Comparison of ENCODE assay signal across 1 cellular context in the genomic region with DNA sequence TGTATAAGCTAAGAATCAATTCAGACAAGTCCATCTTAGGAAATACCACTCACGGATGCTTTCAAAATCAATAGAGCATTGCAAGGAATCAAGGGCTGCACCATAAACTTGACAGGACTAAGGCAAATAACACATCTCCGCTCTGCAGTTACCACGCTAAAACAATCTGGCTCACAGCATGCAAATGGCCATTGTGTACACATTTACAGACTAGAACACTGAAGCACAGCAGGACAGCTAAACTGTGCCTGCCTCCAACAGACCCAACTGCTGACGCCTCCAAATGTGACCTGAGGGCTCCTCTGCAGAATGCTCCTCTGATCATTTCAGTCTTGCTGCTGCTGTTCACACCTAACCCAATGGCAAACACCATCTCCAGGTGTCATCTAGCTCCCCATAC.
TF ChIP-seq lines count a peak whose summit lies in the region.

No MANE protein-coding gene starts in this region.

TF ChIP-seq in HEK293, 187 proteins besides CTCF, POLR2A, EP300 and RAD21 (continued from another document):
- TF ChIP-seq, protein P1, sequence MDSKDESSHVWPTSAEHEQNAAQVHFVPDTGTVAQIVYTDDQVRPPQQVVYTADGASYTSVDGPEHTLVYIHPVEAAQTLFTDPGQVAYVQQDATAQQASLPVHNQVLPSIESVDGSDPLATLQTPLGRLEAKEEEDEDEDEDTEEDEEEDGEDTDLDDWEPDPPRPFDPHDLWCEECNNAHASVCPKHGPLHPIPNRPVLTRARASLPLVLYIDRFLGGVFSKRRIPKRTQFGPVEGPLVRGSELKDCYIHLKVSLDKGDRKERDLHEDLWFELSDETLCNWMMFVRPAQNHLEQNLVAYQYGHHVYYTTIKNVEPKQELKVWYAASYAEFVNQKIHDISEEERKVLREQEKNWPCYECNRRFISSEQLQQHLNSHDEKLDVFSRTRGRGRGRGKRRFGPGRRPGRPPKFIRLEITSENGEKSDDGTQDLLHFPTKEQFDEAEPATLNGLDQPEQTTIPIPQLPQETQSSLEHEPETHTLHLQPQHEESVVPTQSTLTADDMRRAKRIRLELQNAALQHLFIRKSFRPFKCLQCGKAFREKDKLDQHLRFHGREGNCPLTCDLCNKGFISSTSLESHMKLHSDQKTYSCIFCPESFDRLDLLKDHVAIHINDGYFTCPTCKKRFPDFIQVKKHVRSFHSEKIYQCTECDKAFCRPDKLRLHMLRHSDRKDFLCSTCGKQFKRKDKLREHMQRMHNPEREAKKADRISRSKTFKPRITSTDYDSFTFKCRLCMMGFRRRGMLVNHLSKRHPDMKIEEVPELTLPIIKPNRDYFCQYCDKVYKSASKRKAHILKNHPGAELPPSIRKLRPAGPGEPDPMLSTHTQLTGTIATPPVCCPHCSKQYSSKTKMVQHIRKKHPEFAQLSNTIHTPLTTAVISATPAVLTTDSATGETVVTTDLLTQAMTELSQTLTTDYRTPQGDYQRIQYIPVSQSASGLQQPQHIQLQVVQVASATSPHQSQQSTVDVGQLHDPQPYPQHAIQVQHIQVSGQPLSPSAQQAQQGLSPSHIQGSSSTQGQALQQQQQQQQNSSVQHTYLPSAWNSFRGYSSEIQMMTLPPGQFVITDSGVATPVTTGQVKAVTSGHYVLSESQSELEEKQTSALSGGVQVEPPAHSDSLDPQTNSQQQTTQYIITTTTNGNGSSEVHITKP (tag by site-specific recombination; IDR thresholded peaks at IDR 0.05): 0 out of 2 replicates have a peak, but pooled peaks have one; percentile 22
- TF ChIP-seq WT1 (tag by site-specific recombination; IDR thresholded peaks at IDR 0.05) (peak; percentile 62), ZNF138 (tag by site-specific recombination; IDR thresholded peaks at IDR 0.05; ENCODE audit: borderline replicate concordance) (no peak), ZNF37A (tag by site-specific recombination; IDR thresholded peaks at IDR 0.05) (no peak), KLF16 (tag by site-specific recombination; IDR thresholded peaks at IDR 0.05) (no peak), ZNF121 (tag by site-specific recombination; IDR thresholded peaks at IDR 0.05) (peak; percentile 56; the same call in 1 of the 2 replicates), ZNF843 (tag by site-specific recombination; IDR thresholded peaks at IDR 0.05) (peak; percentile 85), ZNF248 (tag by site-specific recombination; IDR thresholded peaks at IDR 0.05) (no peak), SCRT2 (tag by site-specific recombination; IDR thresholded peaks at IDR 0.05) (peak; percentile 97), ZNF600 (tag by site-specific recombination; IDR thresholded peaks at IDR 0.05) (peak; percentile 84), ZBTB8A (tag by site-specific recombination; IDR thresholded peaks at IDR 0.05) (peak; percentile 58), ZNF561 (tag by site-specific recombination; IDR thresholded peaks at IDR 0.05; ENCODE audit: borderline replicate concordance) (peak; percentile 30; the same call in 1 of the 2 replicates), ZNF610 (tag by site-specific recombination; IDR thresholded peaks at IDR 0.05; ENCODE audit: borderline replicate concordance) (peak; percentile 58; the same call in 1 of the 2 replicates), ZNF76 (tag by site-specific recombination; IDR thresholded peaks at IDR 0.05; ENCODE audit: borderline replicate concordance, low read depth) (no peak; the same call in 1 of the 2 replicates), ZEB2 (tag by site-specific recombination; IDR thresholded peaks at IDR 0.05) (peak; percentile 49; the same call in 1 of the 2 replicates), ZNF24 (tag by site-specific recombination; IDR thresholded peaks at IDR 0.05) (peak; percentile 41; the same call in 1 of the 2 replicates), ZFP3 (tag by site-specific recombination; IDR thresholded peaks at IDR 0.05; ENCODE audit: low read depth) (no peak), TRIM28 (IDR thresholded peaks at IDR 0.05; ENCODE audit: borderline replicate concordance, low read length) (peak; percentile 36; the same call in 1 of the 2 replicates), SCRT1 (tag by site-specific recombination; IDR thresholded peaks at IDR 0.05; ENCODE audit: borderline replicate concordance) (peak; percentile 97), ZIC2 (tag by site-specific recombination; IDR thresholded peaks at IDR 0.05) (peak; percentile 99), ZNF596 (tag by site-specific recombination; IDR thresholded peaks at IDR 0.05) (peak; percentile 65), INSM2 (tag by site-specific recombination; IDR thresholded peaks at IDR 0.05) (0 out of 2 replicates have a peak, but pooled peaks have one; percentile 27)
- TF ChIP-seq, protein P2, sequence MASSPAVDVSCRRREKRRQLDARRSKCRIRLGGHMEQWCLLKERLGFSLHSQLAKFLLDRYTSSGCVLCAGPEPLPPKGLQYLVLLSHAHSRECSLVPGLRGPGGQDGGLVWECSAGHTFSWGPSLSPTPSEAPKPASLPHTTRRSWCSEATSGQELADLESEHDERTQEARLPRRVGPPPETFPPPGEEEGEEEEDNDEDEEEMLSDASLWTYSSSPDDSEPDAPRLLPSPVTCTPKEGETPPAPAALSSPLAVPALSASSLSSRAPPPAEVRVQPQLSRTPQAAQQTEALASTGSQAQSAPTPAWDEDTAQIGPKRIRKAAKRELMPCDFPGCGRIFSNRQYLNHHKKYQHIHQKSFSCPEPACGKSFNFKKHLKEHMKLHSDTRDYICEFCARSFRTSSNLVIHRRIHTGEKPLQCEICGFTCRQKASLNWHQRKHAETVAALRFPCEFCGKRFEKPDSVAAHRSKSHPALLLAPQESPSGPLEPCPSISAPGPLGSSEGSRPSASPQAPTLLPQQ (tag by site-specific recombination; IDR thresholded peaks at IDR 0.05): 0 out of 2 replicates have a peak, but pooled peaks have one; percentile 12
- TF ChIP-seq, protein P3, sequence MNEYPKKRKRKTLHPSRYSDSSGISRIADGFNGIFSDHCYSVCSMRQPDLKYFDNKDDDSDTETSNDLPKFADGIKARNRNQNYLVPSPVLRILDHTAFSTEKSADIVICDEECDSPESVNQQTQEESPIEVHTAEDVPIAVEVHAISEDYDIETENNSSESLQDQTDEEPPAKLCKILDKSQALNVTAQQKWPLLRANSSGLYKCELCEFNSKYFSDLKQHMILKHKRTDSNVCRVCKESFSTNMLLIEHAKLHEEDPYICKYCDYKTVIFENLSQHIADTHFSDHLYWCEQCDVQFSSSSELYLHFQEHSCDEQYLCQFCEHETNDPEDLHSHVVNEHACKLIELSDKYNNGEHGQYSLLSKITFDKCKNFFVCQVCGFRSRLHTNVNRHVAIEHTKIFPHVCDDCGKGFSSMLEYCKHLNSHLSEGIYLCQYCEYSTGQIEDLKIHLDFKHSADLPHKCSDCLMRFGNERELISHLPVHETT (tag by site-specific recombination; IDR thresholded peaks at IDR 0.05): 0 out of 2 replicates have a peak, but pooled peaks have one; percentile 23
- TF ChIP-seq, protein P4, sequence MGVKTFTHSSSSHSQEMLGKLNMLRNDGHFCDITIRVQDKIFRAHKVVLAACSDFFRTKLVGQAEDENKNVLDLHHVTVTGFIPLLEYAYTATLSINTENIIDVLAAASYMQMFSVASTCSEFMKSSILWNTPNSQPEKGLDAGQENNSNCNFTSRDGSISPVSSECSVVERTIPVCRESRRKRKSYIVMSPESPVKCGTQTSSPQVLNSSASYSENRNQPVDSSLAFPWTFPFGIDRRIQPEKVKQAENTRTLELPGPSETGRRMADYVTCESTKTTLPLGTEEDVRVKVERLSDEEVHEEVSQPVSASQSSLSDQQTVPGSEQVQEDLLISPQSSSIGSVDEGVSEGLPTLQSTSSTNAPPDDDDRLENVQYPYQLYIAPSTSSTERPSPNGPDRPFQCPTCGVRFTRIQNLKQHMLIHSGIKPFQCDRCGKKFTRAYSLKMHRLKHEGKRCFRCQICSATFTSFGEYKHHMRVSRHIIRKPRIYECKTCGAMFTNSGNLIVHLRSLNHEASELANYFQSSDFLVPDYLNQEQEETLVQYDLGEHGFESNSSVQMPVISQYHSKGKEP (tag by site-specific recombination; IDR thresholded peaks at IDR 0.05): peak; percentile 93
- TF ChIP-seq, protein P5, sequence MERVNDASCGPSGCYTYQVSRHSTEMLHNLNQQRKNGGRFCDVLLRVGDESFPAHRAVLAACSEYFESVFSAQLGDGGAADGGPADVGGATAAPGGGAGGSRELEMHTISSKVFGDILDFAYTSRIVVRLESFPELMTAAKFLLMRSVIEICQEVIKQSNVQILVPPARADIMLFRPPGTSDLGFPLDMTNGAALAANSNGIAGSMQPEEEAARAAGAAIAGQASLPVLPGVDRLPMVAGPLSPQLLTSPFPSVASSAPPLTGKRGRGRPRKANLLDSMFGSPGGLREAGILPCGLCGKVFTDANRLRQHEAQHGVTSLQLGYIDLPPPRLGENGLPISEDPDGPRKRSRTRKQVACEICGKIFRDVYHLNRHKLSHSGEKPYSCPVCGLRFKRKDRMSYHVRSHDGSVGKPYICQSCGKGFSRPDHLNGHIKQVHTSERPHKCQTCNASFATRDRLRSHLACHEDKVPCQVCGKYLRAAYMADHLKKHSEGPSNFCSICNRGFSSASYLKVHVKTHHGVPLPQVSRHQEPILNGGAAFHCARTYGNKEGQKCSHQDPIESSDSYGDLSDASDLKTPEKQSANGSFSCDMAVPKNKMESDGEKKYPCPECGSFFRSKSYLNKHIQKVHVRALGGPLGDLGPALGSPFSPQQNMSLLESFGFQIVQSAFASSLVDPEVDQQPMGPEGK (tag by site-specific recombination; IDR thresholded peaks at IDR 0.05): no peak
